22 cellular contexts compared by ENCODE assay signal in genomic region chr4:159363376-159363775, GRCh38.
DNase-seq lines count a peak whose midpoint lies in the region; ATAC-seq, FAIRE-seq and TF ChIP-seq lines count a peak whose summit lies in the region.
"Had no signal": no experiment of that assay in that cellular context is flagged by ENCODE, and none has a peak within 500 bp of the region (broad histone marks: within the 10 kb centered on the region; RNA-seq: fewer than 3 reads in every experiment).

No MANE protein-coding gene starts in this region.

- TF ChIP-seq POLR2A in K562 (conservative IDR thresholded peaks at IDR 0.05): no peak

- H3K36me3 ChIP-seq in K562 (ENCODE audit: control insufficient read depth, insufficient read depth, low read length) (peaks cover 12% of the 10 kb centered on the region; the same call in 1 of the 3 replicates), endodermal cell (ENCODE audit: control insufficient read depth, insufficient read depth, low read length) (peaks cover 44% of the 10 kb centered on the region), GM23338 (ENCODE audit: insufficient read depth) (peaks cover 16% of the 10 kb centered on the region)

- no peak for TF ChIP-seq EP300 in K562 (IDR thresholded peaks at IDR 0.05; ENCODE audit: low read length)

- peaks cover 2% of the 10 kb centered on the region for H3K9me3 Mint-ChIP-seq in endodermal cell
- H3K9me3 Mint-ChIP-seq in GM23338: no peaks in the 10 kb centered on the region

- no peaks in the 10 kb centered on the region for H3K4me1 Mint-ChIP-seq in endodermal cell
- H3K4me1 Mint-ChIP-seq in GM23338: no peaks in the 10 kb centered on the region
- H3K4me1 Mint-ChIP-seq: CD4-positive, alpha-beta memory T cell; H9 had no signal

- H2AFZ ChIP-seq in K562 (ENCODE audit: low read depth, low read length) (no peak overlapping the region), GM23338 (no peak overlapping the region)

- H3F3A ChIP-seq in GM23338 (replicated peaks; ENCODE audit: low read depth): no peaks in the 10 kb centered on the region

- in situ Hi-C loops in K562 (cut with MboI): no loop called here

- no peak for FAIRE-seq in K562 (lab: Jason Lieb, UNC)
- FAIRE-seq: A549, GM19239 had no signal

- H3K4me1 ChIP-seq in K562 (replicated peaks in 1 of 2; ENCODE audit: control insufficient read depth in 2 of 2, insufficient read depth in 2 of 2, low read length in 2 of 2) (no peaks in the 10 kb centered on the region; a peak in 1 of 5 replicates), endodermal cell (ENCODE audit: control insufficient read depth, insufficient read depth, low read length) (no peaks in the 10 kb centered on the region), GM23338 (ENCODE audit: insufficient read depth) (no peaks in the 10 kb centered on the region)

- H3K9me3 ChIP-seq in K562 (replicated peaks; ENCODE audit: control insufficient read depth, insufficient read depth, low read depth, low read length) (no peaks in the 10 kb centered on the region), endodermal cell (ENCODE audit: control insufficient read depth, low read length) (no peaks in the 10 kb centered on the region)
- H3K9me3 ChIP-seq: A549 had no signal

- no peaks in the 10 kb centered on the region for H3K9me1 ChIP-seq in K562 (ENCODE audit: control insufficient read depth, insufficient read depth, low read length)

- H3K4me3 Mint-ChIP-seq in endodermal cell: no peak overlapping the region
- H3K4me3 Mint-ChIP-seq in GM23338: no peak overlapping the region
- H3K4me3 Mint-ChIP-seq: CD4-positive, alpha-beta memory T cell; H9 had no signal

- H3K27me3 Mint-ChIP-seq in endodermal cell (ENCODE audit: insufficient read depth) (no peaks in the 10 kb centered on the region), GM23338 (ENCODE audit: insufficient read depth, low read depth, poor library complexity) (peaks cover 5% of the 10 kb centered on the region)

- H3K9ac ChIP-seq in K562 (ENCODE audit: insufficient read depth in 1 of 2, low read depth in 2 of 2, low read length in 2 of 2): no peak overlapping the region
- H3K9ac ChIP-seq in endodermal cell (ENCODE audit: extremely low read depth, low read length, poor library complexity, severe bottlenecking): no peak overlapping the region
- H3K9ac ChIP-seq: KMS-11 had no signal

- intact Hi-C loops in K562 (cut with micrococcal nuclease): no loop called here

- H3K4me3 ChIP-seq in K562 (no peak overlapping the region), endodermal cell (ENCODE audit: low read length) (no peak overlapping the region), GM23338 (no peak overlapping the region)
- H3K4me3 ChIP-seq: A549, SK-N-MC had no signal

- H3K9me2 ChIP-seq in GM23338 (ENCODE audit: insufficient read depth): no peaks in the 10 kb centered on the region

- POLR2A ChIA-PET in K562 (lab: Yijun Ruan, JAX): interaction anchor here (0.7 kb wide), 1 partner anchor 541 kb away, joined by 3 read pairs; no protein-coding TSS in a partner anchor

- no peak overlapping the region for H3K27ac Mint-ChIP-seq in endodermal cell
- no peak overlapping the region for H3K27ac Mint-ChIP-seq in GM23338
- H3K27ac Mint-ChIP-seq: CD4-positive, alpha-beta memory T cell; H9 had no signal

- H3K27ac ChIP-seq in K562 (ENCODE audit: extremely low read depth, low read depth, low read length) (no peak overlapping the region), endodermal cell (ENCODE audit: low read depth, low read length) (no peak overlapping the region), GM23338 (ENCODE audit: low read depth) (no peak overlapping the region)
- H3K27ac ChIP-seq: A549, KMS-11, SK-N-MC had no signal

- H3K79me2 ChIP-seq in K562 (ENCODE audit: control insufficient read depth, insufficient read depth, low read length) (no peaks in the 10 kb centered on the region), GM23338 (replicated peaks; ENCODE audit: insufficient read depth) (no peaks in the 10 kb centered on the region)

- H4K20me1 ChIP-seq in K562 (replicated peaks; ENCODE audit: control insufficient read depth, insufficient read depth, low read length): no peaks in the 10 kb centered on the region
- peaks cover 8% of the 10 kb centered on the region; the same call in 1 of the 2 replicates for H4K20me1 ChIP-seq in GM23338 (replicated peaks; ENCODE audit: insufficient read depth)

- TF ChIP-seq RAD21 in K562 (CRISPR knock-in tag; conservative IDR thresholded peaks at IDR 0.05 in 1 of 2, IDR thresholded peaks at IDR 0.05 in 1 of 2): no peak

- TF ChIP-seq CTCF in K562 (IDR thresholded peaks at IDR 0.05 in 2 of 3, conservative IDR thresholded peaks at IDR 0.05 in 1 of 3; ENCODE audit: insufficient read depth in 2 of 3, low read depth in 1 of 3, low read length in 3 of 3) (no peak), endodermal cell (conservative IDR thresholded peaks at IDR 0.05) (no peak), GM23338 (conservative IDR thresholded peaks at IDR 0.05; ENCODE audit: low read depth in 2 of 2) (no peak)

- CTCF ChIA-PET in K562 (lab: Yijun Ruan, JAX; ENCODE audit: low intra/inter-chr PET ratio): no interaction called here

- ATAC-seq in K562: no peak
- no peak for ATAC-seq in GM23338
- ATAC-seq: A549 had no signal

- DNase-seq in GM04504 (ENCODE audit: low read depth) (peak; percentile 56), RPMI7951 (ENCODE audit: low read depth) (peak; percentile 13), K562 (ENCODE audit: extremely low read depth in 1 of 4, low spot score in 3 of 4) (no peak), superior temporal gyrus (ENCODE audit: extremely low spot score) (peak; percentile 9), endodermal cell (no peak), NCI-H82 (lab: John Stamatoyannopoulos, UW) (no peak), GM23338 (ENCODE audit: low spot score) (no peak)
- DNase-seq: C1 segment of cervical spinal cord; CD4-positive, alpha-beta memory T cell; COR-L47; GDM1; H9; NCI-H1048; NCI-H1417; NCI-H1694; NCI-H2029 treated with DMSO at 0.1 percent for 48 hours; NCI-H526 treated with DMSO at 0.1 percent for 48 hours; SHP77 treated with DMSO at 0.1 percent for 48 hours had no signal

- H3K27me3 ChIP-seq in K562 (ENCODE audit: control insufficient read depth in 2 of 2, insufficient read depth in 2 of 2, low read length in 2 of 2): peaks cover 0 to 3% of the 10 kb centered on the region in 2 experiments; a peak in 3 of 5 replicates
- no peaks in the 10 kb centered on the region for H3K27me3 ChIP-seq in endodermal cell (ENCODE audit: control insufficient read depth, insufficient read depth, low read length, poor library complexity, severe bottlenecking)
- no peaks in the 10 kb centered on the region for H3K27me3 ChIP-seq in GM23338 (ENCODE audit: insufficient read depth)

- no TSS peak for BruUV-seq in K562 (replicated peaks; lab: Mats Ljungman, UMichigan)

- H3K36me3 Mint-ChIP-seq in endodermal cell (ENCODE audit: low read depth): peaks cover 42% of the 10 kb centered on the region
- peaks cover 12% of the 10 kb centered on the region; the same call in 1 of the 3 replicates for H3K36me3 Mint-ChIP-seq in GM23338 (ENCODE audit: low read depth)

- no peak overlapping the region for H3K4me2 ChIP-seq in K562 (ENCODE audit: insufficient read depth, low read length)
- no peak overlapping the region for H3K4me2 ChIP-seq in GM23338
- H3K4me2 ChIP-seq: A549, KMS-11 had no signal

- 65% methylated on average over 3 of the region's 3 CpGs for WGBS in K562 (ENCODE audit: insufficient coverage, low coverage, missing lambda C conversion rate)
- WGBS in endodermal cell (ENCODE audit: insufficient coverage in 1 of 2, insufficient read length in 1 of 2), 2 experiments: 85 to 94% methylated on average over 3 of the region's 3 CpGs

TF ChIP-seq in K562, 482 proteins besides CTCF, POLR2A, EP300 and RAD21:
- TF ChIP-seq MEIS2 (IDR thresholded peaks at IDR 0.05; ENCODE audit: partially characterized antibody) (peak; percentile 20), CHAMP1 (IDR thresholded peaks at IDR 0.05) (no peak)

TF ChIP-seq in GM23338, 12 proteins besides CTCF, POLR2A, EP300 and RAD21 (continues in another document):
- TF ChIP-seq EZH2 (IDR thresholded peaks at IDR 0.05; ENCODE audit: low read depth, unreplicated experiment) (no peak), ETS1 (IDR thresholded peaks at IDR 0.05) (no peak), ZNF114 (CRISPR knock-in tag; IDR thresholded peaks at IDR 0.05) (no peak)

Comparison
In these comparisons a context has a peak if more than half of its experiments do, and no peak if none do; other contexts are left out.
1. DNase-seq: peak in GM04504 (single experiment), RPMI7951 (single experiment) and superior temporal gyrus (single experiment); none in K562 (0 of 4), endodermal cell (single experiment), NCI-H82 (single experiment) and GM23338 (single experiment).